ENCODE assay signal across 22 cellular contexts in the genomic region with DNA sequence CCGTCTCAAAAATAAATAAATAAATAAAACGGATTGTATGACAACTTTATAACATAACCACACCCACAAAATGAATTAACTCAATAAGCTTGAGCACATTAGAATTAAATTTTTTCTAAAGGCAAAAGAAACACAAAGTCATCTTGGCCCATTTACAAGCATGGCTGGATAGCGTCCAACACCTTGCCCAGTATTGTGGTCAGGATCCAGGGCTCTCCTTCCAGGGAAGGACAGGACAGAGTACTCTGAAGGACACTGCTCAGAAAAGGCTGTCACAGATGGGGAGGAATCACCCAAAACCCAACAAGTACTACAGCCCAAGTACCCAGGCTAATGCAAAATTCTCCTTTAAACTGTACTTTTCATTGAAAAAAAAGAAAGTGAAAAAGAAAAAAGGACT. TPM values are rescaled to one million over a fixed set of nuclear protein-coding genes. Genes with fewer than 3 reads are reported as not detected.
DNase-seq lines count a peak whose midpoint lies in the region; ATAC-seq and TF ChIP-seq lines count a peak whose summit lies in the region.
"Had no signal": no experiment of that assay in that cellular context is flagged by ENCODE, and none has a peak within 500 bp of the region (broad histone marks: within the 10 kb centered on the region; RNA-seq: fewer than 3 reads in every experiment).

No MANE protein-coding gene starts in this region.

- no peaks in the 10 kb centered on the region for H4K20me1 ChIP-seq in GM23248 (ENCODE audit: insufficient read depth)

- H3K9me3 ChIP-seq in GM23248 (ENCODE audit: low read depth) (no peaks in the 10 kb centered on the region), prostate gland (no peaks in the 10 kb centered on the region), A673 (ENCODE audit: low read depth, low read length, poor library complexity, severe bottlenecking) (no peaks in the 10 kb centered on the region)
- H3K9me3 ChIP-seq: SJSA1 had no signal

- no peak for ATAC-seq in GM21360 (IDR thresholded peaks at IDR 0.05; ENCODE audit: unreplicated experiment)

- H3K4me3 ChIP-seq in GM23248, result no peak overlapping the region
- no peak overlapping the region for H3K4me3 ChIP-seq in choroid plexus epithelial cell (ENCODE audit: low read depth, low read length)
- no peak overlapping the region for H3K4me3 ChIP-seq in prostate gland
- H3K4me3 ChIP-seq in A673 (ENCODE audit: low read depth, low read length, poor library complexity, severe bottlenecking), result no peak overlapping the region
- H3K4me3 ChIP-seq: SJSA1 had no signal

- DNase-seq in GM23248 (peak; percentile 30), choroid plexus epithelial cell (ENCODE audit: low read depth) (peak; percentile 15), prostate gland (ENCODE audit: low spot score) (peak; percentile 24), A673 (ENCODE audit: low spot score) (no peak), SHP77 (lab: John Stamatoyannopoulos, UW) (no peak)
- DNase-seq: ACHN, DMS79 treated with DMSO at 0.1 percent for 48 hours, HCEC 1CT, Kasumi-1, MM.1S, NCI-H1092, NCI-H1436 treated with DMSO at 0.1 percent for 48 hours, NCI-H2029 treated with DMSO at 0.1 percent for 48 hours, NCI-H2171, NCI-H446, NCI-H69, OCI-M1, RPMI8226 had no signal

- H3K36me3 ChIP-seq in GM23248 (ENCODE audit: low read depth), result peaks cover 31% of the 10 kb centered on the region
- H3K36me3 ChIP-seq in prostate gland, result peaks cover 10 to 18% of the 10 kb centered on the region in 2 donors
- peaks cover 81% of the 10 kb centered on the region for H3K36me3 ChIP-seq in A673 (ENCODE audit: insufficient read depth, low read length, poor library complexity, severe bottlenecking)

- peaks cover 5% of the 10 kb centered on the region; the same call in 1 of the 2 replicates for H3F3A ChIP-seq in GM23248 (ENCODE audit: insufficient read depth)

- H3K9me2 ChIP-seq in GM23248 (ENCODE audit: insufficient read depth), result no peaks in the 10 kb centered on the region

- no peak overlapping the region for H2AFZ ChIP-seq in GM23248

- H3K27ac ChIP-seq in GM23248, result no peak overlapping the region
- peak overlapping the region; percentile 32; the same call in 1 of the 2 replicates for H3K27ac ChIP-seq in VCaP
- H3K27ac ChIP-seq in prostate gland, result no peak overlapping the region
- H3K27ac ChIP-seq in A673 (ENCODE audit: low read depth, low read length, poor library complexity, severe bottlenecking), result no peak overlapping the region
- H3K27ac ChIP-seq: HL-60, SJSA1 had no signal

- peaks cover 6% of the 10 kb centered on the region; the same call in 1 of the 2 replicates for H3K79me2 ChIP-seq in GM23248 (ENCODE audit: insufficient read depth)

- H3K4me1 ChIP-seq in GM23248 (ENCODE audit: insufficient read depth) (no peaks in the 10 kb centered on the region), prostate gland (replicated peaks) (no peaks in the 10 kb centered on the region), A673 (ENCODE audit: insufficient read depth, low read length, poor library complexity, severe bottlenecking) (no peaks in the 10 kb centered on the region)
- H3K4me1 ChIP-seq: SJSA1 had no signal

- H3K4me2 ChIP-seq in GM23248 (ENCODE audit: unreplicated experiment), result no peak overlapping the region

- intact Hi-C loops in prostate gland (cut with DNase I) (no loop called here), A673 (cut with micrococcal nuclease; ENCODE audit: unreplicated experiment) (no loop called here)

- CTCF ChIA-PET in A673 (lab: Charles Lee), result no interaction called here

- no peak overlapping the region for H3K9ac ChIP-seq in GM23248

- TF ChIP-seq CTCF in VCaP (conservative IDR thresholded peaks at IDR 0.05) (no peak), choroid plexus epithelial cell (conservative IDR thresholded peaks at IDR 0.05; ENCODE audit: low read depth, low read length) (no peak), prostate gland (IDR thresholded peaks at IDR 0.05) (no peak), A673 (conservative IDR thresholded peaks at IDR 0.05; ENCODE audit: low read depth, low read length) (no peak)

- 46 to 54% methylated on average over 3 of the region's 3 CpGs for WGBS in GM23248 (ENCODE audit: low coverage in 1 of 2, low lambda C conversion rate in 2 of 2, missing lambda C conversion rate in 2 of 2), 2 experiments
- 50% methylated on average over 3 of the region's 3 CpGs for WGBS in prostate gland

- POLR2A ChIA-PET in A673 (lab: Charles Lee; ENCODE audit: low non-redundant PET), result no interaction called here

- no TSS peak for BruUV-seq in A673 (replicated peaks; lab: Mats Ljungman, UMichigan)

- H3K27me3 ChIP-seq in GM23248 (replicated peaks; ENCODE audit: insufficient read depth) (no peaks in the 10 kb centered on the region), prostate gland (replicated peaks; ENCODE audit: insufficient read depth) (no peaks in the 10 kb centered on the region), A673 (replicated peaks; ENCODE audit: insufficient read depth, low read depth, low read length, poor library complexity) (no peaks in the 10 kb centered on the region)
- H3K27me3 ChIP-seq: SJSA1 had no signal

- in situ Hi-C loops in GM23248 (cut with MboI), result no loop called here

- no peak for TF ChIP-seq POLR2A in prostate gland (IDR thresholded peaks at IDR 0.05)

RNA-seq across cellular contexts. Expression of gene SUGP2, which starts 27.1 kb away (rescaled TPM):
- total RNA-seq in GM23248 (2014; rRNA removed; shearing (Covaris generic)), result 27.6 and 29.7 TPM in 2 replicates
- 26.7 and 28.8 TPM in 2 replicates for polyA plus RNA-seq in GM23248 (2016; fragmentation: Nextera tagmentation; extraction: Ambion mirVana)
- total RNA-seq in prostate gland (10 to 100 TPM; 41.8 to 99.6 TPM), A673 (2021) (120 and 136 TPM in 2 replicates)

RNA-seq across cellular contexts. Expression of gene ARMC6, which starts 27.2 kb away (rescaled TPM):
- 43.1 and 45.0 TPM in 2 replicates for total RNA-seq in GM23248 (2014; rRNA removed; shearing (Covaris generic))
- 23.9 and 26.0 TPM in 2 replicates for polyA plus RNA-seq in GM23248 (2016; fragmentation: Nextera tagmentation; extraction: Ambion mirVana)
- total RNA-seq in prostate gland, result 10 to 100 TPM; 36.1 to 43.3 TPM
- total RNA-seq in A673 (2021), result 59.5 and 62.7 TPM in 2 replicates

RNA-seq across cellular contexts. Expression of gene SLC25A42, which starts 57.6 kb away (rescaled TPM):
- total RNA-seq in GM23248 (2014; rRNA removed; shearing (Covaris generic)), result 6.9 and 7.3 TPM in 2 replicates
- 4.8 and 5.9 TPM in 2 replicates for polyA plus RNA-seq in GM23248 (2016; fragmentation: Nextera tagmentation; extraction: Ambion mirVana)
- total RNA-seq in prostate gland, result 10 to 100 TPM; 11.5 to 18.6 TPM
- 3.5 and 4.5 TPM in 2 replicates for total RNA-seq in A673 (2021)

Comparison
In these comparisons a context has a peak if more than half of its experiments do, and no peak if none do; other contexts are left out.
1. DNase-seq: peak in GM23248 (single experiment), choroid plexus epithelial cell (single experiment) and prostate gland (single experiment); none in A673 (single experiment) and SHP77 (0 of 2).